ENCODE assay signal across 8 cellular contexts in the genomic region with DNA sequence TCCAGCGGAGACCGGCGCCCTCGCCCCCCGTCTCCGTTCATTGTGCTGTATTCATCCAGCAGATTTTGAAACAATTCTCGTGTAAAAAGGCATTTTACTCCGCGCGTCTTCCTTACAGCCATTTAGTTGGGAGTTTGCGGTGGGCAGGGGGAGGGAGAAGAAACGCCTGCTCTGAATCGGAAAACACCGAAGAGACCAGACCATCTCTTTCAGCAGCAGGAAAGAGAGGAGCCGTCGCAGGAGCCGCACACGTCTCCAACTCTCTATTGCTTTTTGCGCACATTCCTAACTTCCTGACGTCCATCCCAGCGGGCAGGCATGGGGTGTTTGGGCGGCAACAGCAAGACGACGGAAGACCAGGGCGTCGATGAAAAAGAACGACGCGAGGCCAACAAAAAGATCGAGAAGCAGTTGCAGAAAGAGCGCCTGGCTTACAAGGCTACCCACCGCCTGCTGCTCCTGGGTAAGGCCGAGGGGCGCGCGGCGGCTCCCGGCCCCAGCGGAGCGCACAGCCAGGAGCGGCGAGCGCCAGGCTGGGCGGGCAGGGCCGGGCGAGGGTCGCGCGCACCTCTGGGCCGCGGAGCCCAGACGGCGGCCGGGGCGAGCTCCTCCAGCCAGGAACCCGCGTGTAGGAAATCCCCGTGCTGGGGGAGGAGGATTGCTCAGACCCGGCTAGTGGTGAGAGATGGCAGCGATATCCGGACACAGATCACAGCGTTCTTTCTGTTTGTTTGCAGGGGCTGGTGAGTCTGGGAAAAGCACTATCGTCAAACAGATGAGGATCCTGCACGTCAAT.
DNase-seq lines count a peak whose midpoint lies in the region; ATAC-seq lines count a peak whose summit lies in the region.

No MANE protein-coding gene starts in this region.

- no peak overlapping the region for H3K27ac ChIP-seq in stomach smooth muscle (ENCODE audit: low read length)

- DNase-seq in activated T-cell treated with anti-CD3 and anti-CD28 coated beads for 48 hours (ENCODE audit: low read depth) (peak; percentile 4), adipocyte (ENCODE audit: low read depth) (peak; percentile 26), islet precursor cell (peak; percentile 83), NCI-H128 (lab: John Stamatoyannopoulos, UW; ENCODE audit: unreplicated experiment) (no peak), cerebellar nuclear complex (lab: John Stamatoyannopoulos, UW) (no peak)
- no peak for DNase-seq in activated T-cell treated with anti-CD3 and anti-CD28 coated beads, Interleukin-2, amount 50 U/mL, for 48 hours

- H3K27me3 ChIP-seq in adipocyte (replicated peaks; ENCODE audit: control insufficient read depth, insufficient read depth, low read length) (peaks cover 12% of the 10 kb centered on the region), stomach smooth muscle (ENCODE audit: control insufficient read depth in 1 of 2, insufficient read depth in 2 of 2, low read length in 2 of 2) (peaks cover 15 to 35% of the 10 kb centered on the region in 2 donors)

- H3K9ac ChIP-seq in adipocyte (ENCODE audit: low read length) = no peak overlapping the region
- H3K9ac ChIP-seq in stomach smooth muscle (ENCODE audit: low read length in 2 of 2) = peak overlapping the region in 1 of 2 donors; percentile 27

- no peak for ATAC-seq in GM21528 (IDR thresholded peaks at IDR 0.05; ENCODE audit: low FRiP score, unreplicated experiment)

- H3K36me3 ChIP-seq in adipocyte (ENCODE audit: control insufficient read depth, insufficient read depth, low read length, severe bottlenecking) (no peaks in the 10 kb centered on the region), stomach smooth muscle (ENCODE audit: control insufficient read depth in 2 of 2, insufficient read depth in 2 of 2, low read length in 2 of 2) (no peaks in the 10 kb centered on the region)

- H3K4me1 ChIP-seq in adipocyte (ENCODE audit: control insufficient read depth, insufficient read depth, low read length) (no peaks in the 10 kb centered on the region), stomach smooth muscle (ENCODE audit: control insufficient read depth, insufficient read depth, low read length) (peaks cover 13% of the 10 kb centered on the region)

- H3K4me3 ChIP-seq in adipocyte (ENCODE audit: low read length) (peak overlapping the region; percentile 54), stomach smooth muscle (ENCODE audit: low read length in 2 of 2) (peak overlapping the region; percentile 57 to 68)

- H3K9me3 ChIP-seq in adipocyte (ENCODE audit: control insufficient read depth, low read length) (no peaks in the 10 kb centered on the region), stomach smooth muscle (ENCODE audit: control insufficient read depth in 2 of 2, low read length in 2 of 2) (no peaks in the 10 kb centered on the region)

Comparison
In these comparisons a context has a peak if more than half of its experiments do, and no peak if none do; other contexts are left out.
1. DNase-seq: peak in activated T-cell treated with anti-CD3 and anti-CD28 coated beads for 48 hours (single experiment), adipocyte (single experiment) and islet precursor cell (single experiment); none in activated T-cell treated with anti-CD3 and anti-CD28 coated beads, Interleukin-2, amount 50 U/mL, for 48 hours (0 of 2), NCI-H128 (single experiment) and cerebellar nuclear complex (0 of 2).